In genomic region chr3:40864146-40864782, GRCh38 we compare ENCODE assay signal across 18 cellular contexts.
DNase-seq lines count a peak whose midpoint lies in the region; ATAC-seq and TF ChIP-seq lines count a peak whose summit lies in the region.
"Had no signal": no experiment of that assay in that cellular context is flagged by ENCODE, and none has a peak within 500 bp of the region (broad histone marks: within the 10 kb centered on the region; RNA-seq: fewer than 3 reads in every experiment).

No MANE protein-coding gene starts in this region.

- DNase-seq in left ventricle myocardium inferior (no peak), Right ventricle myocardium inferior (ENCODE audit: missing footprints) (no peak), fibroblast of pulmonary artery (ENCODE audit: low read depth) (peak; percentile 35), nucleus accumbens (lab: John Stamatoyannopoulos, UW) (no peak), C1 segment of cervical spinal cord (lab: John Stamatoyannopoulos, UW) (no peak), pons (ENCODE audit: low spot score) (no peak)
- DNase-seq: CD4-positive, alpha-beta memory T cell; DMS153; GDM1; NCI-H1105 treated with DMSO at 0.1 percent for 48 hours; NCI-H1694; NCI-H2081 treated with DMSO at 0.1 percent for 48 hours had no signal

- peaks cover 19% of the 10 kb centered on the region for H3K27me3 Mint-ChIP-seq in activated T-helper 17 cell treated with anti-CD3 and anti-CD28 coated beads, Interleukin-2, amount 50 U/mL, for 72 hours

- no peak overlapping the region for H3K4me3 Mint-ChIP-seq in activated T-helper 17 cell treated with anti-CD3 and anti-CD28 coated beads, Interleukin-2, amount 50 U/mL, for 72 hours
- H3K4me3 Mint-ChIP-seq: B cell; CD4-positive, alpha-beta memory T cell had no signal

- intact Hi-C loops in left ventricle myocardium inferior (cut with micrococcal nuclease) = no loop called here
- intact Hi-C loops in Right ventricle myocardium inferior (cut with DNase I) = no loop called here

- no peaks in the 10 kb centered on the region for H3K9me3 Mint-ChIP-seq in activated T-helper 17 cell treated with anti-CD3 and anti-CD28 coated beads, Interleukin-2, amount 50 U/mL, for 72 hours

- no peak overlapping the region for H3K27ac Mint-ChIP-seq in activated T-helper 17 cell treated with anti-CD3 and anti-CD28 coated beads, Interleukin-2, amount 50 U/mL, for 72 hours
- H3K27ac Mint-ChIP-seq: B cell had no signal

- H3K4me1 Mint-ChIP-seq in activated T-helper 17 cell treated with anti-CD3 and anti-CD28 coated beads, Interleukin-2, amount 50 U/mL, for 72 hours = no peaks in the 10 kb centered on the region
- H3K4me1 Mint-ChIP-seq: B cell; CD4-positive, alpha-beta memory T cell had no signal

- peaks cover 8% of the 10 kb centered on the region for H3K4me1 ChIP-seq in left ventricle myocardium inferior
- H3K4me1 ChIP-seq: HAP-1 had no signal

- no peaks in the 10 kb centered on the region for H3K27me3 ChIP-seq in left ventricle myocardium inferior (ENCODE audit: low read depth)

- peak overlapping the region; percentile 43 for H3K27ac ChIP-seq in left ventricle myocardium inferior (replicated peaks)
- H3K27ac ChIP-seq: KMS-11 had no signal

- H3K36me3 Mint-ChIP-seq in activated T-helper 17 cell treated with anti-CD3 and anti-CD28 coated beads, Interleukin-2, amount 50 U/mL, for 72 hours (ENCODE audit: low read depth) = no peaks in the 10 kb centered on the region
- H3K36me3 Mint-ChIP-seq: CD4-positive, alpha-beta memory T cell had no signal

- no peaks in the 10 kb centered on the region for H3K36me3 ChIP-seq in left ventricle myocardium inferior
- H3K36me3 ChIP-seq: HAP-1 had no signal

- TF ChIP-seq CTCF in left ventricle myocardium inferior (IDR thresholded peaks at IDR 0.05; ENCODE audit: borderline replicate concordance) = no peak
- no peak for TF ChIP-seq CTCF in fibroblast of pulmonary artery (IDR thresholded peaks at IDR 0.05; ENCODE audit: low read length, missing control alignments)

- ATAC-seq in Right ventricle myocardium inferior (no peak), GM21423 (IDR thresholded peaks at IDR 0.05; ENCODE audit: unreplicated experiment) (no peak)
- peak; percentile 28 for ATAC-seq in activated T-helper 17 cell treated with anti-CD3 and anti-CD28 coated beads, Interleukin-2, amount 50 U/mL, for 72 hours (replicated peaks)
- ATAC-seq: Panc1 had no signal

- no peaks in the 10 kb centered on the region for H3K9me3 ChIP-seq in left ventricle myocardium inferior (replicated peaks)
- H3K9me3 ChIP-seq: HAP-1 had no signal

- no peak overlapping the region for H3K4me3 ChIP-seq in left ventricle myocardium inferior
- H3K4me3 ChIP-seq in fibroblast of pulmonary artery (replicated peaks; ENCODE audit: low read depth, low read length) = no peak overlapping the region
- H3K4me3 ChIP-seq: HAP-1 had no signal
